ENCODE assay signal across 9 cellular contexts in genomic region chr19:40803857-40804782, GRCh38. TPM values are rescaled to one million over a fixed set of nuclear protein-coding genes. Genes with fewer than 3 reads are reported as not detected.
DNase-seq lines count a peak whose midpoint lies in the region; ATAC-seq and TF ChIP-seq lines count a peak whose summit lies in the region.
"Had no signal": no experiment of that assay in that cellular context is flagged by ENCODE, and none has a peak within 500 bp of the region (broad histone marks: within the 10 kb centered on the region; RNA-seq: fewer than 3 reads in every experiment).

No MANE protein-coding gene starts in this region.

- peaks cover 66% of the 10 kb centered on the region for H3K4me1 ChIP-seq in psoas muscle

- H3K36me3 Mint-ChIP-seq in activated CD4-positive, alpha-beta T cell treated with anti-CD3 and anti-CD28 coated beads for 36 hours (ENCODE audit: low read depth), result peaks cover 43% of the 10 kb centered on the region

- CTCF ChIA-PET in activated CD4-positive, alpha-beta T cell treated with anti-CD3 and anti-CD28 coated beads for 36 hours (lab: Charles Lee), result interaction anchor here (0.6 to 2.0 kb wide), 5 partner anchors 20 to 1935 kb away, joined by 3 to 7 read pairs (median 3); partner anchors contain the start of genes ACTMAP, COQ8B and ITPKC

- peak overlapping the region; percentile 91 for H3K4me3 Mint-ChIP-seq in activated CD4-positive, alpha-beta T cell treated with anti-CD3 and anti-CD28 coated beads for 36 hours

- H3K27me3 Mint-ChIP-seq in activated CD4-positive, alpha-beta T cell treated with anti-CD3 and anti-CD28 coated beads for 36 hours, result no peaks in the 10 kb centered on the region

- H3K27ac ChIP-seq in psoas muscle, result peak overlapping the region; percentile 64

- peaks cover 76% of the 10 kb centered on the region for H3K4me1 Mint-ChIP-seq in activated CD4-positive, alpha-beta T cell treated with anti-CD3 and anti-CD28 coated beads for 36 hours

- no peaks in the 10 kb centered on the region for H3K9me3 Mint-ChIP-seq in activated CD4-positive, alpha-beta T cell treated with anti-CD3 and anti-CD28 coated beads for 36 hours (ENCODE audit: low read depth)

- H3K27ac Mint-ChIP-seq in activated CD4-positive, alpha-beta T cell treated with anti-CD3 and anti-CD28 coated beads for 36 hours, result peak overlapping the region; percentile 93

- H3K36me3 ChIP-seq in psoas muscle (ENCODE audit: insufficient read depth in 1 of 2, low read depth in 1 of 2), result peaks cover 0 to 48% of the 10 kb centered on the region in 2 donors

- H3K4me3 ChIP-seq in psoas muscle, result peak overlapping the region; percentile 53

- no peaks in the 10 kb centered on the region for H3K27me3 ChIP-seq in psoas muscle (ENCODE audit: insufficient read depth in 3 of 3, low read length in 2 of 3)

- WGBS in psoas muscle, 3 donors, result 51 to 58% (median 56%) methylated on average over 6 of the region's 6 CpGs

- H3K9me3 ChIP-seq in psoas muscle, result no peaks in the 10 kb centered on the region

- ATAC-seq in activated CD4-positive, alpha-beta T cell treated with anti-CD3 and anti-CD28 coated beads for 36 hours, result peak; percentile 63
- ATAC-seq in esophagus mucosa (peak; percentile 1), psoas muscle (no peak), HG02973 (IDR thresholded peaks at IDR 0.05; ENCODE audit: unreplicated experiment) (no peak), GM21717 (IDR thresholded peaks at IDR 0.05; ENCODE audit: unreplicated experiment) (no peak)

- peak in 55 of 76 experiments; percentile 16 to 77 (median 53) for DNase-seq in HUDEP-2 (lab: John Stamatoyannopoulos, UW; ENCODE audit: unreplicated experiment in 76 of 76)
- peak; percentile 80 for DNase-seq in activated CD4-positive, alpha-beta T cell treated with anti-CD3 and anti-CD28 coated beads for 36 hours
- no peak for DNase-seq in psoas muscle
- no peak for DNase-seq in retina
- no peak for DNase-seq in NCI-H128 (lab: John Stamatoyannopoulos, UW; ENCODE audit: unreplicated experiment)

- POLR2A ChIA-PET in activated CD4-positive, alpha-beta T cell treated with anti-CD3 and anti-CD28 coated beads for 36 hours (lab: Charles Lee), result interaction anchor here (0.6 to 1.4 kb wide), 4 partner anchors 26 to 189 kb away, joined by 3 to 4 read pairs (median 4); partner anchors contain the start of genes ACTMAP and RAB4B

- TF ChIP-seq CTCF in psoas muscle (IDR thresholded peaks at IDR 0.05), result no peak

- intact Hi-C loops in activated CD4-positive, alpha-beta T cell treated with anti-CD3 and anti-CD28 coated beads for 36 hours (cut with DNase I, micrococcal nuclease), result loop anchor here in 1 of 2 experiments (5.0 kb wide), 1 partner anchor 972 kb away; the partner anchor contains the start of gene DYRK1B
- intact Hi-C loops in psoas muscle (cut with DNase I), result loop anchor here (5.0 to 10.0 kb wide), 2 partner anchors 139 to 142 kb away; no protein-coding TSS in a partner anchor

RNA-seq across cellular contexts. Expression of gene EGLN2, which starts 5.1 kb away (rescaled TPM):
- total RNA-seq in activated CD4-positive, alpha-beta T cell treated with anti-CD3 and anti-CD28 coated beads for 36 hours, result 10 to 100 TPM; 85.6 to 86.6 TPM
- total RNA-seq in esophagus mucosa (32.1 TPM), psoas muscle (10 to 100 TPM; 34.9 to 42.9 (median 38.9) TPM)
- 10 to 100 TPM; 45.8 to 67.6 (median 50.0) TPM for polyA plus RNA-seq in psoas muscle

RNA-seq across cellular contexts. Expression of gene RAB4B, which starts 26.1 kb away (rescaled TPM):
- total RNA-seq in activated CD4-positive, alpha-beta T cell treated with anti-CD3 and anti-CD28 coated beads for 36 hours, result 10 to 100 TPM; 26.4 to 33.7 TPM
- total RNA-seq in esophagus mucosa (17.8 TPM), psoas muscle (10 to 100 TPM in 3 of 4 donors, 1 to 10 TPM in 1; 8.2 to 14.5 (median 13.9) TPM)
- 10 to 100 TPM; 19.2 to 28.7 (median 23.4) TPM for polyA plus RNA-seq in psoas muscle

RNA-seq across cellular contexts. Expression of gene MIA, which starts 28.8 kb away (rescaled TPM):
- total RNA-seq in activated CD4-positive, alpha-beta T cell treated with anti-CD3 and anti-CD28 coated beads for 36 hours, result under 1 TPM in 1 of 2 experiments, not detected in 1; 0.57 TPM
- total RNA-seq in esophagus mucosa, result 7.5 TPM
- total RNA-seq in psoas muscle, result 1 to 10 TPM in 1 of 4 donors, not detected in 3; 1.3 TPM
- under 1 TPM in 2 of 3 donors, not detected in 1; 0.38 to 0.77 TPM for polyA plus RNA-seq in psoas muscle
- total RNA-seq: T-helper 1 cell treated with Interleukin-12 subunit alpha and Interleukin-12 subunit beta and Interleukin-4 antibody, amounts not matched to agents 30 ng/mL and 1 ng/mL, for 36 hours had no signal

RNA-seq across cellular contexts. Expression of gene CYP2A6, which starts 46.1 kb away (rescaled TPM):
- not detected for total RNA-seq in activated CD4-positive, alpha-beta T cell treated with anti-CD3 and anti-CD28 coated beads for 36 hours
- 0.24 TPM for total RNA-seq in esophagus mucosa
- total RNA-seq in psoas muscle, result under 1 TPM in 1 of 4 donors, not detected in 3; 0.32 TPM
- polyA plus RNA-seq in psoas muscle, result not detected
- total RNA-seq: T-helper 1 cell treated with Interleukin-12 subunit alpha and Interleukin-12 subunit beta and Interleukin-4 antibody, amounts not matched to agents 30 ng/mL and 1 ng/mL, for 36 hours had no signal

RNA-seq across cellular contexts. Expression of gene SNRPA, which starts 53.1 kb away (rescaled TPM):
- total RNA-seq in activated CD4-positive, alpha-beta T cell treated with anti-CD3 and anti-CD28 coated beads for 36 hours, result 100 to 1,000 TPM; 245 to 465 TPM
- total RNA-seq in esophagus mucosa, result 69.8 TPM
- total RNA-seq in psoas muscle, result 10 to 100 TPM; 27.5 to 43.6 (median 33.5) TPM
- polyA plus RNA-seq in psoas muscle, result 10 to 100 TPM; 21.5 to 34.2 (median 22.5) TPM

Comparison
In these comparisons a context has a peak if more than half of its experiments do, and no peak if none do; other contexts are left out.
1. DNase-seq: peak in HUDEP-2 (55 of 76) and activated CD4-positive, alpha-beta T cell treated with anti-CD3 and anti-CD28 coated beads for 36 hours (single experiment); none in psoas muscle (0 of 2), retina (single experiment) and NCI-H128 (single experiment).
2. ATAC-seq: peak in activated CD4-positive, alpha-beta T cell treated with anti-CD3 and anti-CD28 coated beads for 36 hours (single experiment) and esophagus mucosa (single experiment); none in psoas muscle (0 of 4), HG02973 (single experiment) and GM21717 (single experiment).